8 cellular contexts compared by ENCODE assay signal in genomic region chr16:3106205-3106928, GRCh38. TPM values are rescaled to one million over a fixed set of nuclear protein-coding genes. Genes with fewer than 3 reads are reported as not detected.
DNase-seq lines count a peak whose midpoint lies in the region; ATAC-seq and TF ChIP-seq lines count a peak whose summit lies in the region.

No MANE protein-coding gene starts in this region.

- H3K9me3 ChIP-seq in right cardiac atrium (ENCODE audit: control insufficient read depth, low read length) (no peaks in the 10 kb centered on the region), uterus (no peaks in the 10 kb centered on the region)

- H3K36me3 ChIP-seq in uterus, result no peaks in the 10 kb centered on the region

- TF ChIP-seq POLR2A in GM15510 (IDR thresholded peaks at IDR 0.05; ENCODE audit: borderline replicate concordance, extremely low read depth, insufficient read length), result peak; percentile 80
- peak in 1 of 2 donors; percentile 64 for TF ChIP-seq POLR2A in uterus (IDR thresholded peaks at IDR 0.05)

- DNase-seq in NCI-H1694 treated with DMSO at 0.1 percent for 48 hours (lab: John Stamatoyannopoulos, UW) (peak; percentile 64), T-helper 2 cell (peak; percentile 80 to 94 (median 84)), anterior cingulate cortex (lab: John Stamatoyannopoulos, UW) (peak; percentile 31 to 95 (median 85)), right cardiac atrium (peak; percentile 91 to 97 (median 96)), putamen (ENCODE audit: low spot score) (peak; percentile 81), uterus (peak; percentile 89)

- peak in 1 of 4 experiments; percentile 19 for TF ChIP-seq CTCF in uterus (IDR thresholded peaks at IDR 0.05)

- H3K27me3 ChIP-seq in right cardiac atrium (ENCODE audit: control insufficient read depth, insufficient read depth) (no peaks in the 10 kb centered on the region), uterus (no peaks in the 10 kb centered on the region)

- H3K4me1 ChIP-seq in right cardiac atrium (ENCODE audit: control insufficient read depth, insufficient read depth, low read length), result peaks cover under 1% of the 10 kb centered on the region
- peaks cover 0 to 7% of the 10 kb centered on the region in 2 donors for H3K4me1 ChIP-seq in uterus

- peak overlapping the region; percentile 87 for H3K27ac ChIP-seq in right cardiac atrium (ENCODE audit: low read length)
- H3K27ac ChIP-seq in uterus, result peak overlapping the region; percentile 74

- WGBS in right cardiac atrium, result 2% methylated on average over 72 of the region's 74 CpGs

- ATAC-seq in HG02870 (IDR thresholded peaks at IDR 0.05; ENCODE audit: unreplicated experiment) (peak; percentile 82), right cardiac atrium (peak; percentile 97)

- intact Hi-C loops in right cardiac atrium (cut with DNase I), result loop anchor here in 1 of 4 donors (5.0 kb wide), 1 partner anchor 49 kb away; no protein-coding TSS in a partner anchor
- intact Hi-C loops in uterus (cut with DNase I; ENCODE audit: low total_unique reads), result no loop called here

- H3K4me3 ChIP-seq in right cardiac atrium (ENCODE audit: low read length), result peak overlapping the region; percentile 70
- peak overlapping the region; percentile 51 to 60 for H3K4me3 ChIP-seq in uterus

RNA-seq across cellular contexts. Expression of gene ZNF205, which starts 6.0 kb away (rescaled TPM):
- total RNA-seq in right cardiac atrium (10 to 100 TPM in 1 of 4 donors, 1 to 10 TPM in 3; 6.4 to 10.1 (median 9.2) TPM), uterus (10 to 100 TPM; 12.9 to 26.9 (median 18.3) TPM)
- polyA plus RNA-seq in right cardiac atrium, result 10.9 TPM

RNA-seq across cellular contexts. Expression of gene ZSCAN10, which starts 7.3 kb away (rescaled TPM):
- total RNA-seq in right cardiac atrium, result not detected
- polyA plus RNA-seq in right cardiac atrium, result not detected
- not detected for total RNA-seq in uterus

RNA-seq across cellular contexts. Expression of gene ZNF213, which starts 28.5 kb away (rescaled TPM):
- 1 to 10 TPM; 6.2 to 8.7 (median 7.6) TPM for total RNA-seq in right cardiac atrium
- polyA plus RNA-seq in right cardiac atrium, result 7.2 TPM
- total RNA-seq in uterus, result 100 to 1,000 TPM in 1 of 4 donors, 10 to 100 TPM in 1, 1 to 10 TPM in 1, under 1 TPM in 1; 0.77 to 101 (median 11.1) TPM

RNA-seq across cellular contexts. Expression of gene IL32, which starts 40.9 kb away (rescaled TPM):
- total RNA-seq in right cardiac atrium (10 to 100 TPM; 27.5 to 55.0 (median 37.8) TPM), uterus (10 to 100 TPM in 3 of 4 donors, 1 to 10 TPM in 1; 7.5 to 37.1 (median 20.9) TPM)
- polyA plus RNA-seq in right cardiac atrium, result 62.8 TPM

Comparison
In these comparisons a context has a peak if more than half of its experiments do, and no peak if none do; other contexts are left out.
1. Peak in every context shown above with its lines: DNase-seq, ATAC-seq, H3K4me3 ChIP-seq and H3K27ac ChIP-seq.